20 cellular contexts compared by ENCODE assay signal in genomic region chr5:71481441-71481840, GRCh38.
"Had no signal": no experiment of that assay in that cellular context is flagged by ENCODE, and none has a peak within 500 bp of the region (broad histone marks: within the 10 kb centered on the region; RNA-seq: fewer than 3 reads in every experiment).

No MANE protein-coding gene starts in this region.

- H3K27me3 ChIP-seq: adrenal gland, breast epithelium, SJCRH30 had no signal

- DNase-seq: activated CD4-positive, alpha-beta T cell treated with anti-CD3 and anti-CD28 coated beads for 36 hours; activated CD4-positive, alpha-beta T cell treated with anti-CD3 and anti-CD28 coated beads, Interleukin-2, amount 50 U/mL, for 1 hour; activated CD8-positive, alpha-beta memory T cell treated with anti-CD3 and anti-CD28 coated beads, Interleukin-2, amount 50 U/mL, for 48 hours; activated CD8-positive, alpha-beta T cell treated with anti-CD3 and anti-CD28 coated beads for 36 hours; activated naive CD4-positive, alpha-beta T cell treated with anti-CD3 and anti-CD28 coated beads, Interleukin-2, amount 50 U/mL, for 16 hours; activated naive CD8-positive, alpha-beta T cell treated with anti-CD3 and anti-CD28 coated beads, Interleukin-2, amount 10 ng/mL, durations not matched to agents 7 days and 5 days; activated T-cell treated with anti-CD3 and anti-CD28 coated beads, Interleukin-2, amount 50 U/mL, for 1 hour; anterior cingulate cortex; central memory CD4-positive, alpha-beta T cell; Kasumi-1; NCI-H1048; NCI-H1417 treated with DMSO at 0.1 percent for 48 hours; Right ventricle myocardium superior; SJCRH30; SK-N-SH; T-helper 1 cell; WERI-Rb-1 had no signal

- H3K9me3 ChIP-seq: adrenal gland, breast epithelium, SJCRH30, SK-N-SH had no signal

- H3K9ac ChIP-seq: SK-N-SH had no signal

- H3K4me3 Mint-ChIP-seq: activated CD4-positive, alpha-beta T cell treated with anti-CD3 and anti-CD28 coated beads for 36 hours; activated CD8-positive, alpha-beta T cell treated with anti-CD3 and anti-CD28 coated beads for 36 hours; activated naive CD8-positive, alpha-beta T cell treated with anti-CD3 and anti-CD28 coated beads, Interleukin-2, amount 10 ng/mL, durations not matched to agents 7 days and 5 days had no signal

- H3K36me3 ChIP-seq: breast epithelium had no signal

- H3K4me3 ChIP-seq: adrenal gland, breast epithelium, K562, SJCRH30 had no signal

- H3K9me2 ChIP-seq: SK-N-SH had no signal

- H3K4me1 ChIP-seq: SJCRH30 had no signal

- H3K27ac ChIP-seq: SJCRH30, WERI-Rb-1 had no signal

- H3K9me3 Mint-ChIP-seq: activated CD8-positive, alpha-beta T cell treated with anti-CD3 and anti-CD28 coated beads for 36 hours; activated naive CD8-positive, alpha-beta T cell treated with anti-CD3 and anti-CD28 coated beads, Interleukin-2, amount 10 ng/mL, durations not matched to agents 7 days and 5 days had no signal

- H3K27me3 Mint-ChIP-seq: activated CD4-positive, alpha-beta T cell treated with anti-CD3 and anti-CD28 coated beads for 36 hours; activated CD8-positive, alpha-beta T cell treated with anti-CD3 and anti-CD28 coated beads for 36 hours; activated naive CD8-positive, alpha-beta T cell treated with anti-CD3 and anti-CD28 coated beads, Interleukin-2, amount 10 ng/mL, durations not matched to agents 7 days and 5 days had no signal

- H3K27ac Mint-ChIP-seq: activated CD4-positive, alpha-beta T cell treated with anti-CD3 and anti-CD28 coated beads for 36 hours; activated CD8-positive, alpha-beta T cell treated with anti-CD3 and anti-CD28 coated beads for 36 hours; activated naive CD8-positive, alpha-beta T cell treated with anti-CD3 and anti-CD28 coated beads, Interleukin-2, amount 10 ng/mL, durations not matched to agents 7 days and 5 days had no signal

- FAIRE-seq: K562 had no signal
